ENCODE assay signal across 27 cellular contexts in the genomic region with DNA sequence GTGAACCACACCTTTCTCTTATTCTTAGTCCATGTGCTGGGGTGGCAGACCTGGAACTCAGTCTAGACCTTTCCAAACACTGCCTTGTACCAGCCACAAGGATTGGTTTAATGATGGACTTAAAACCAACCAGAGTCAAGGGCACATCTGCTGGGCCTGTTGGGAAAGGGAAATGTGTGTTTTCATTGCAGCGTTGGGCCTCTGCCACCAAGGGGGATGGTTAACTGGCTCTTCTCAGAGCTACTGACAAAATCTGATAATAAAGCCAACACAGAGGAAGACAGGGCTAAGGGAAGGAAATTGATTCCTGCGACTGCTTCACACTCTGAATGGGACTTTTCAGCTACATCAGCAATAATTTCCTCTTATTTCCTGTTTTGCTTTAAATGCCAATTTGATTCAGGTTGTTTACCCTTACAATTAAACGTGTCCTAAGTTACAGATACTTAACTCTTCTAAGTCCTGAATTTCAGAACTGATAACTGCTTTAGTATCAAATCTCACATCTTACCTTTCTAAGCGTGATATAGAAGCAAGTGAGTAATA.
"Had no signal": no experiment of that assay in that cellular context is flagged by ENCODE, and none has a peak within 500 bp of the region (broad histone marks: within the 10 kb centered on the region; RNA-seq: fewer than 3 reads in every experiment).

No MANE protein-coding gene starts in this region.

- H2AFZ ChIP-seq: hepatocyte had no signal

- ATAC-seq: esophagus mucosa; gastrocnemius medialis; left lobe of liver; natural killer cell; psoas muscle; right cardiac atrium; stimulated activated naive CD8-positive, alpha-beta T cell treated with anti-CD3 and anti-CD28 coated beads, Interleukin-15, amount 100 ng/mL, for 72 hours; upper lobe of right lung had no signal

- H3K36me3 ChIP-seq: gastrocnemius medialis, ovary, suprapubic skin, transverse colon, upper lobe of right lung, uterus had no signal

- H3K79me2 ChIP-seq: hepatocyte had no signal

- H3K4me1 ChIP-seq: gastrocnemius medialis, psoas muscle, suprapubic skin, transverse colon, upper lobe of right lung, uterus had no signal

- H3K9me3 ChIP-seq: gastrocnemius medialis, ovary, psoas muscle, suprapubic skin, transverse colon, upper lobe of right lung, uterus had no signal

- DNase-seq: dorsolateral prefrontal cortex; effector CD4-positive, alpha-beta T cell; foreskin fibroblast; gastrocnemius medialis; head of caudate nucleus; kidney; natural killer cell; occipital lobe; ovary; posterior cingulate gyrus; psoas muscle; right cardiac atrium; stimulated activated CD4-positive, alpha-beta T cell treated with anti-CD3 and anti-CD28 coated beads, Interleukin-1b, Interleukin-23, amount 100 ng/mL, for 48 hours; stimulated activated CD4-positive, alpha-beta T cell treated with anti-CD3 and anti-CD28 coated beads, Interleukin-4, amount 100 ng/mL, for 1 hour; stimulated activated CD8-positive, alpha-beta memory T cell treated with anti-CD3 and anti-CD28 coated beads, Interleukin-4, amount 100 ng/mL, for 48 hours; stimulated activated naive CD4-positive, alpha-beta T cell; stimulated activated naive CD8-positive, alpha-beta T cell treated with anti-CD3 and anti-CD28 coated beads, Interleukin-15, amount 100 ng/mL, for 72 hours; transverse colon; upper lobe of right lung; uterus had no signal

- H3K4me3 ChIP-seq: dorsolateral prefrontal cortex, gastrocnemius medialis, hepatocyte, lung, ovary, psoas muscle, skin epidermis, suprapubic skin, transverse colon, upper lobe of right lung, uterus had no signal

- H3K27ac ChIP-seq: dorsolateral prefrontal cortex, epithelial cell of prostate, gastrocnemius medialis, hepatocyte, ovary, psoas muscle, skin epidermis, suprapubic skin, transverse colon, upper lobe of right lung, uterus had no signal

- FAIRE-seq: kidney had no signal

- H3K27me3 ChIP-seq: gastrocnemius medialis, hepatocyte, ovary, suprapubic skin, transverse colon, upper lobe of right lung, uterus had no signal

- H3K4me2 ChIP-seq: hepatocyte had no signal
